In the genomic region with DNA sequence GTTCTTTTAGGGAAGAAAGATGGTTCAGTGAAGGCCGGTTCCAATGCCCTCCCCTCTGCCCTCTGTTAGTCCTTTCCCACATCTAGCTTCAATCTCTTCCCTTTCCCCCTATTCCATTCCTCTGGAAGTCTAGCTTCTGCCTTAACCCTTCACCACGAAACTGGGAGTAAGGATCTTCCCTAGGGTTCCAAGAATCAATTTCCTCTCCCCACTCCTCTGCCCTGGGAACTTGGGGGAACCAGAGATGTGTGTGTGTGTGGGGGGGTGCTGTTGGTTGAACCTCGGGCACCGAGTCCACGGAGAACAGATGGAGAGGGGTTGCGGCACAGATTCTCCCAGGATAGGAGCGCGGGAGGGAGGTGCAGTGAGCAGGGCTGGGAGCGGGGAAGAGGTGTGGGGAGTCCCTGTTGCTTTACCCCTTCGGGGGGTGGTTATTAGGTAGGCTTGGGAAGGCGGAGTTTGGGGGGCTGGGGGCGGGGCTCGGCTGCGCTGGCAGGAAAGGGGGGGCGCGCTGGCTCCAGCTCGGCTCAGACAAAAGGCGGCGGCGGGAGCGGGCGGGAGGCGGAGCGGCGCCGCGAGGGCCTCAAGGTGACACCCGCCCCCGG, we compare ENCODE assay signal across 10 cellular contexts. TPM values are rescaled to one million over a fixed set of nuclear protein-coding genes. Genes with fewer than 3 reads are reported as not detected.
DNase-seq lines count a peak whose midpoint lies in the region; TF ChIP-seq lines count a peak whose summit lies in the region.
"Had no signal": no experiment of that assay in that cellular context is flagged by ENCODE, and none has a peak within 500 bp of the region (broad histone marks: within the 10 kb centered on the region; RNA-seq: fewer than 3 reads in every experiment).

A gene (plus strand): TSS at position 530 of the 605 bp plus-strand sequence. CDS start 293 bp downstream, outside the sequence.

- 20 to 71% methylated on average over 2 to 6 of the region's 29 CpGs for WGBS in esophagus squamous epithelium, 2 donors

- CTCF ChIA-PET in RWPE1 (lab: Yijun Ruan, JAX), result interaction anchor here (0.7 to 2.3 kb wide), 4 partner anchors 22 to 70 kb away, joined by 3 to 7 read pairs (median 5); a partner anchor contains a TSS

- POLR2A ChIA-PET in RWPE1 (lab: Yijun Ruan, JAX; ENCODE audit: low non-redundant PET), result no interaction called here

- H3K27ac ChIP-seq in SJCRH30 (no peak within 1 kb of the TSS), esophagus squamous epithelium (no peak within 1 kb of the TSS), RWPE1 (no peak within 1 kb of the TSS)

- intact Hi-C loops in esophagus squamous epithelium (cut with DNase I), result loop anchor here (5.0 kb wide), 1 partner anchor 67 kb away; no protein-coding TSS in a partner anchor

- TF ChIP-seq CTCF in esophagus squamous epithelium (IDR thresholded peaks at IDR 0.05) (no peak), RWPE1 (conservative IDR thresholded peaks at IDR 0.05; ENCODE audit: low read depth) (no peak)

- H3K4me3 ChIP-seq in SJCRH30 (peak within 1 kb of the TSS; percentile 48), esophagus squamous epithelium (peak within 1 kb of the TSS in 3 of 4 donors; percentile 26 to 68 (median 50)), skeletal muscle cell (ENCODE audit: low read depth, low read length) (peak within 1 kb of the TSS; percentile 33)

- H3K9me3 ChIP-seq in SJCRH30 (replicated peaks) (no peaks in the 10 kb centered on the region), esophagus squamous epithelium (no peaks in the 10 kb centered on the region)

- DNase-seq in NCI-H1417 (lab: John Stamatoyannopoulos, UW) (peak; percentile 6 to 52 (median 38)), NCI-H1417 treated with DMSO at 0.1 percent for 48 hours (lab: John Stamatoyannopoulos, UW) (no peak), SJCRH30 (no peak), esophagus squamous epithelium (lab: John Stamatoyannopoulos, UW) (no peak), skeletal muscle cell (ENCODE audit: low read depth) (no peak), hepatic stellate cell (ENCODE audit: low spot score) (no peak), DMS114 treated with DMSO at 0.1 percent for 48 hours (lab: John Stamatoyannopoulos, UW; ENCODE audit: unreplicated experiment) (no peak), RWPE1 (ENCODE audit: low spot score) (no peak)
- DNase-seq: small intestine had no signal

- TF ChIP-seq POLR2A in esophagus squamous epithelium (IDR thresholded peaks at IDR 0.05), result no peak

- H3K36me3 ChIP-seq in SJCRH30 (no peaks in the 10 kb centered on the region), esophagus squamous epithelium (no peaks in the 10 kb centered on the region)

- H3K4me1 ChIP-seq in SJCRH30 (no peaks in the 10 kb centered on the region), esophagus squamous epithelium (peaks cover 0 to 23% (median 11%) of the 10 kb centered on the region in 3 donors)

- peaks cover 19% of the 10 kb centered on the region for H3K27me3 ChIP-seq in SJCRH30
- peaks cover 0 to 71% (median 10%) of the 10 kb centered on the region in 4 donors for H3K27me3 ChIP-seq in esophagus squamous epithelium

RNA-seq across cellular contexts. Expression of the gene that starts here (rescaled TPM):
- 1.2 and 1.5 TPM in 2 replicates for total RNA-seq in SJCRH30 (2014; rRNA removed; shearing (Covaris generic))
- not detected for total RNA-seq in esophagus squamous epithelium
- total RNA-seq: HT1080 had no signal

Comparison
In these comparisons a context has a peak if more than half of its experiments do, and no peak if none do; other contexts are left out.
1. DNase-seq: peak in NCI-H1417 (3 of 3); none in NCI-H1417 treated with DMSO at 0.1 percent for 48 hours (single experiment), SJCRH30 (0 of 2), esophagus squamous epithelium (single experiment), skeletal muscle cell (single experiment), hepatic stellate cell (single experiment), DMS114 treated with DMSO at 0.1 percent for 48 hours (single experiment) and RWPE1 (single experiment).
2. Peak in every context shown above with its lines, with median percentiles within 50 percentile points of each other: H3K4me3 ChIP-seq.